Comparison of ENCODE assay signal across 1 cellular context in genomic region chrX:153416781-153417180, GRCh38.
TF ChIP-seq lines count a peak whose summit lies in the region.

No MANE protein-coding gene starts in this region.

TF ChIP-seq in K562, 482 proteins besides CTCF, POLR2A, EP300 and RAD21:
- TF ChIP-seq MAX (CRISPR knock-in tag; IDR thresholded peaks at IDR 0.05) (0 out of 2 replicates have a peak, but pooled peaks have one; percentile 16), CXXC5 (CRISPR knock-in tag; IDR thresholded peaks at IDR 0.05) (peak; percentile 61), MAFF (IDR thresholded peaks at IDR 0.05; ENCODE audit: low read length) (no peak), CREM (IDR thresholded peaks at IDR 0.05; ENCODE audit: low read depth) (0 out of 2 replicates have a peak, but pooled peaks have one; percentile 16), VEZF1 (CRISPR knock-in tag; IDR thresholded peaks at IDR 0.05) (peak; percentile 31; the same call in 1 of the 2 replicates), CBFA2T2 (conservative IDR thresholded peaks at IDR 0.05) (peak; percentile 44; the same call in 1 of the 2 replicates), NCOA6 (IDR thresholded peaks at IDR 0.05) (no peak), LCOR (CRISPR knock-in tag; IDR thresholded peaks at IDR 0.05) (no peak), L3MBTL2 (IDR thresholded peaks at IDR 0.05) (peak; percentile 72), MGA (IDR thresholded peaks at IDR 0.05) (peak; percentile 70), RBM14 (IDR thresholded peaks at IDR 0.05; ENCODE audit: borderline replicate concordance, insufficient read depth, low read depth, low read length) (no peak), ZNF589 (CRISPR knock-in tag; IDR thresholded peaks at IDR 0.05; ENCODE audit: low read depth) (no peak), USF1 (CRISPR knock-in tag; IDR thresholded peaks at IDR 0.05) (peak; percentile 78), PRDM10 (IDR thresholded peaks at IDR 0.05; ENCODE audit: partially characterized antibody) (peak; percentile 66), CBFA2T3 (IDR thresholded peaks at IDR 0.05) (0 out of 2 replicates have a peak, but pooled peaks have one; percentile 13), USF2 (CRISPR knock-in tag; IDR thresholded peaks at IDR 0.05) (peak; percentile 85), BHLHE40 (IDR thresholded peaks at IDR 0.05; ENCODE audit: low read length) (peak; percentile 71; the same call in 1 of the 2 replicates), RAD51 (IDR thresholded peaks at IDR 0.05; ENCODE audit: borderline replicate concordance, low read depth) (peak; percentile 84), TFAP4 (CRISPR knock-in tag; IDR thresholded peaks at IDR 0.05; ENCODE audit: borderline replicate concordance) (0 out of 2 replicates have a peak, but pooled peaks have one; percentile 27), KLF6 (CRISPR knock-in tag; IDR thresholded peaks at IDR 0.05; ENCODE audit: borderline replicate concordance) (no peak), MNT (conservative IDR thresholded peaks at IDR 0.05) (peak; percentile 44 to 56; a peak in 2 of 4 replicates), HDAC6 (IDR thresholded peaks at IDR 0.05; ENCODE audit: low read depth, low read length) (no peak), NCOA2 (IDR thresholded peaks at IDR 0.05; ENCODE audit: partially characterized antibody in 2 of 2) (no peak), ZBTB26 (CRISPR knock-in tag; IDR thresholded peaks at IDR 0.05) (no peak), ATF1 (CRISPR knock-in tag; IDR thresholded peaks at IDR 0.05) (no peak), ATF1 (tag; IDR thresholded peaks at IDR 0.05) (peak; percentile 48; the same call in 1 of the 2 replicates), TOE1 (IDR thresholded peaks at IDR 0.05; ENCODE audit: borderline replicate concordance) (peak; percentile 54; the same call in 1 of the 2 replicates), TOE1 (CRISPR knock-in tag; IDR thresholded peaks at IDR 0.05; ENCODE audit: borderline replicate concordance, low read depth) (no peak), E2F6 (IDR thresholded peaks at IDR 0.05; ENCODE audit: borderline replicate concordance in 1 of 2, extremely low read depth in 1 of 2, insufficient read depth in 1 of 2, insufficient read length in 1 of 2, low read depth in 1 of 2, low read length in 1 of 2, poor library complexity in 1 of 2, severe bottlenecking in 1 of 2) (peak in 1 of 2 experiments; percentile 79)
